ENCODE assay signal across 2 cellular contexts in the genomic region with DNA sequence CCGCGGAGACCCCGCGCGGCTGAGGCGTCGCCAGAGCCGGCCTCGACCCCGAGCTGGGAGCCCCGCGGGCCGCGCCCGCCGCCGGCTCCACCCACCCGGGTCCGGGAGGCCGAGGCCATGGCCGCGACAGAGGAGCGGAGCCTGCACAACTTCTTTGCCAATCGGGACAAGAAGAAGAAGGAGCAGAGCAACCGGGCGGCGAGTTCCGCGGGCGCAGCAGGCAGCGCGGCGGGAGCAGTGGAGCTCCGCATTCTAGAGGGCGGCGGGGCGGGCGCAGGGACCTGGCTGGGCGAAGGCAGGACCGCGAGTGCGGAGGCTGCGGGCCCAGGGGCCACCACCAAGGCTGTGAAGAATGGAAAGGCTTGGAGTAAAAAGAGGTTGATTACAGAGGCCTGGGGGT.
TF ChIP-seq lines count a peak whose summit lies in the region.

No MANE protein-coding gene starts in this region.

TF ChIP-seq in SK-N-SH, 30 proteins besides CTCF, POLR2A, EP300 and RAD21 (continued from another document):
- TF ChIP-seq, protein P1, sequence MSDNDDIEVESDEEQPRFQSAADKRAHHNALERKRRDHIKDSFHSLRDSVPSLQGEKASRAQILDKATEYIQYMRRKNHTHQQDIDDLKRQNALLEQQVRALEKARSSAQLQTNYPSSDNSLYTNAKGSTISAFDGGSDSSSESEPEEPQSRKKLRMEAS (IDR thresholded peaks at IDR 0.05; ENCODE audit: low read depth): no peak
- TF ChIP-seq SIN3A (IDR thresholded peaks at IDR 0.05; ENCODE audit: borderline replicate concordance, low read depth, low read length) (no peak), FOXJ3 (CRISPR knock-in tag; IDR thresholded peaks at IDR 0.05) (no peak), IRF3 (IDR thresholded peaks at IDR 0.05; ENCODE audit: low read depth, low read length) (no peak), CHD2 (IDR thresholded peaks at IDR 0.05; ENCODE audit: low read length, partially characterized antibody) (no peak), RCOR1 (IDR thresholded peaks at IDR 0.05; ENCODE audit: low read length) (no peak), MEF2A (IDR thresholded peaks at IDR 0.05; ENCODE audit: borderline replicate concordance, low read depth) (no peak)

TF ChIP-seq in SK-N-SH treated with all-trans-retinoic acid at 6 μM for 48 hours, 23 proteins besides CTCF, POLR2A, EP300 and RAD21:
- TF ChIP-seq POU6F1 (CRISPR knock-in tag; IDR thresholded peaks at IDR 0.05; ENCODE audit: borderline replicate concordance, low read depth) (no peak), GLIS3 (CRISPR knock-in tag; IDR thresholded peaks at IDR 0.05) (no peak), CSDC2 (CRISPR knock-in tag; IDR thresholded peaks at IDR 0.05) (no peak), CSRNP3 (CRISPR knock-in tag; IDR thresholded peaks at IDR 0.05) (no peak), ZC3H10 (CRISPR knock-in tag; IDR thresholded peaks at IDR 0.05) (no peak), ZNF565 (CRISPR knock-in tag; conservative IDR thresholded peaks at IDR 0.05; ENCODE audit: low read depth) (no peak), ZNF8 (CRISPR knock-in tag; IDR thresholded peaks at IDR 0.05) (no peak), ISL1 (CRISPR knock-in tag; IDR thresholded peaks at IDR 0.05) (no peak), CREB5 (CRISPR knock-in tag; IDR thresholded peaks at IDR 0.05; ENCODE audit: low read depth) (no peak), SNAI2 (CRISPR knock-in tag; IDR thresholded peaks at IDR 0.05) (no peak), RARB (CRISPR knock-in tag; IDR thresholded peaks at IDR 0.05) (no peak), ARNTL (CRISPR knock-in tag; IDR thresholded peaks at IDR 0.05; ENCODE audit: borderline replicate concordance, low read depth) (no peak), ZFP30 (CRISPR knock-in tag; IDR thresholded peaks at IDR 0.05) (no peak)
